8 cellular contexts compared by ENCODE assay signal in the genomic region with DNA sequence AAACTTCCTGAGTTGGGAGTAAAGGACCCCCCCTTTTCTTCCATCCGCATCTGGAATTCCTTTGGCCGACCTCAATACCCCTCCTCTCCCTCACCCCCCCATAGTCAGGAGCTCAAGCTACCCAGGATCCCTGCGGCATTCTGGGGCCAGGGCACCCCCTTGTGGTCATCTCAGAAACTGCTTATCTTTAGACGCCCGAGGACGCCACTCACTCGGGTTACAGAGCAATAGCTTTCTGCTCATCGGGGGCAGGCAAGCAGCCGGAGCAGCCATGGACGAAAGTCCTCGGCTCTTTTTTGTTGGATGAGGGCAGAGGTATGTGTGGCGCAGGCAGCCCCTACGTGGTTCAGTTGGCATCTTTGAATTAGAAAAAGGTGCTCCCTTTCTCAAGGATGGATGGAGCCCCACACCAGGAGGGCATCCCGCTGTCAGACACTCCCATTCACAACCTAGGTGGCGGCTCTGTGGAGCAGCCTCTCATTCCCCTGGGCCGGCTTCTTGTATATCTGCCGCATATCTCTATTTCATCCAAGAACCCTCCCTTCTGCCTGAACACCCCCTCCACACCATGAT. TPM values are rescaled to one million over a fixed set of nuclear protein-coding genes. Genes with fewer than 3 reads are reported as not detected.
DNase-seq lines count a peak whose midpoint lies in the region; ATAC-seq and TF ChIP-seq lines count a peak whose summit lies in the region.
"Had no signal": no experiment of that assay in that cellular context is flagged by ENCODE, and none has a peak within 500 bp of the region (broad histone marks: within the 10 kb centered on the region; RNA-seq: fewer than 3 reads in every experiment).

No MANE protein-coding gene starts in this region.

- peaks cover 45% of the 10 kb centered on the region for H3K27me3 Mint-ChIP-seq in stimulated activated memory B cell treated with anti-CD40 and anti-IgM and Interleukin-4, amounts not matched to agents 10 μg/mL and 1 μg/mL and 100 μg/mL, for 72 hours

- 12% methylated on average over 17 of the region's 17 CpGs for WGBS in hepatocyte (ENCODE audit: low lambda C conversion rate, missing lambda C conversion rate)

- H3K4me2 ChIP-seq in hepatocyte: peak overlapping the region; percentile 96

- H3K27me3 ChIP-seq in hepatocyte: peaks cover 25% of the 10 kb centered on the region

- H3K9me3 Mint-ChIP-seq in stimulated activated memory B cell treated with anti-CD40 and anti-IgM and Interleukin-4, amounts not matched to agents 10 μg/mL and 1 μg/mL and 100 μg/mL, for 72 hours: no peaks in the 10 kb centered on the region

- H3K27ac Mint-ChIP-seq in stimulated activated memory B cell treated with anti-CD40 and anti-IgM and Interleukin-4, amounts not matched to agents 10 μg/mL and 1 μg/mL and 100 μg/mL, for 72 hours: no peak overlapping the region

- no peaks in the 10 kb centered on the region for H3K9me2 ChIP-seq in hepatocyte (replicated peaks; ENCODE audit: insufficient read depth)

- TF ChIP-seq CTCF in astrocyte of the cerebellum (IDR thresholded peaks at IDR 0.05; ENCODE audit: low read depth, low read length, missing control alignments): peak; percentile 92
- peak; percentile 83 for TF ChIP-seq CTCF in hepatocyte (IDR thresholded peaks at IDR 0.05; ENCODE audit: poor library complexity)
- TF ChIP-seq CTCF in retinal pigment epithelial cell (conservative IDR thresholded peaks at IDR 0.05; ENCODE audit: low read depth, low read length): peak; percentile 86

- H3K9me3 ChIP-seq in hepatocyte (ENCODE audit: low read depth): no peaks in the 10 kb centered on the region

- peak; percentile 59 for DNase-seq in GF-D8 (lab: John Stamatoyannopoulos, UW)
- DNase-seq in Kasumi-1 (lab: John Stamatoyannopoulos, UW): peak; percentile 72 to 74
- peak in 4 of 5 donors; percentile 46 to 64 (median 60) for DNase-seq in T-helper 1 cell
- DNase-seq in astrocyte of the cerebellum (ENCODE audit: low read depth): peak; percentile 48
- peak; percentile 91 for DNase-seq in hepatocyte (ENCODE audit: low spot score)
- no peak for DNase-seq in retinal pigment epithelial cell (ENCODE audit: low read depth)

- H3K4me3 ChIP-seq in astrocyte of the cerebellum (ENCODE audit: low read depth, low read length): peak overlapping the region; percentile 50
- H3K4me3 ChIP-seq in hepatocyte: no peak overlapping the region
- peak overlapping the region; percentile 72 for H3K4me3 ChIP-seq in retinal pigment epithelial cell (ENCODE audit: low read length)

- no peaks in the 10 kb centered on the region for H4K20me1 ChIP-seq in hepatocyte (ENCODE audit: insufficient read depth, poor library complexity, severe bottlenecking)

- H3K79me2 ChIP-seq in hepatocyte: peaks cover 20% of the 10 kb centered on the region

- H3K36me3 ChIP-seq in hepatocyte (replicated peaks; ENCODE audit: insufficient read depth, low read depth): no peaks in the 10 kb centered on the region

- H3K27ac ChIP-seq in hepatocyte: peak overlapping the region; percentile 81

- peaks cover 54% of the 10 kb centered on the region for H3K4me1 Mint-ChIP-seq in stimulated activated memory B cell treated with anti-CD40 and anti-IgM and Interleukin-4, amounts not matched to agents 10 μg/mL and 1 μg/mL and 100 μg/mL, for 72 hours

- in situ Hi-C loops in astrocyte of the cerebellum (cut with HindIII; ENCODE audit: low sequenced_read_pairs): no loop called here

- no peak overlapping the region for H2AFZ ChIP-seq in hepatocyte

- ATAC-seq in stimulated activated memory B cell treated with anti-CD40 and anti-IgM and Interleukin-4, amounts not matched to agents 10 μg/mL and 1 μg/mL and 100 μg/mL, for 72 hours: no peak

- no peak overlapping the region for H3K4me3 Mint-ChIP-seq in stimulated activated memory B cell treated with anti-CD40 and anti-IgM and Interleukin-4, amounts not matched to agents 10 μg/mL and 1 μg/mL and 100 μg/mL, for 72 hours

- H3K36me3 Mint-ChIP-seq in stimulated activated memory B cell treated with anti-CD40 and anti-IgM and Interleukin-4, amounts not matched to agents 10 μg/mL and 1 μg/mL and 100 μg/mL, for 72 hours: peaks cover 14% of the 10 kb centered on the region

- H3K4me1 ChIP-seq in hepatocyte (ENCODE audit: insufficient read depth): peaks cover 27% of the 10 kb centered on the region

RNA-seq across cellular contexts. Expression of a gene that starts 2.3 kb away (rescaled TPM):
- total RNA-seq in hepatocyte: 12.5 and 13.7 TPM in 2 replicates
- polyA plus RNA-seq in hepatocyte: 18.0 and 23.6 TPM in 2 replicates

RNA-seq across cellular contexts. Expression of a gene that starts 4.1 kb away (rescaled TPM):
- total RNA-seq in hepatocyte: 15.5 and 15.8 TPM in 2 replicates
- 35.5 and 46.9 TPM in 2 replicates for polyA plus RNA-seq in hepatocyte

RNA-seq across cellular contexts. Expression of a gene that starts 8.1 kb away (rescaled TPM):
- total RNA-seq in hepatocyte: 0.08 TPM in 1 of 2 replicates, not detected in the other
- not detected in 2 replicates for polyA plus RNA-seq in hepatocyte
- total RNA-seq: lower leg skin had no signal

RNA-seq across cellular contexts. Expression of a gene that starts 21.5 kb away (rescaled TPM):
- total RNA-seq in hepatocyte: 8.7 and 35.4 TPM in 2 replicates
- polyA plus RNA-seq in hepatocyte: 5.1 and 6.1 TPM in 2 replicates

RNA-seq across cellular contexts. Expression of a gene that starts 43.1 kb away (rescaled TPM):
- total RNA-seq in hepatocyte: 7.3 and 8.1 TPM in 2 replicates
- 23.5 and 35.7 TPM in 2 replicates for polyA plus RNA-seq in hepatocyte
